Comparison of ENCODE assay signal across 13 cellular contexts in genomic region chr5:172898513-172899369, GRCh38.
DNase-seq lines count a peak whose midpoint lies in the region; ATAC-seq and TF ChIP-seq lines count a peak whose summit lies in the region.
"Had no signal": no experiment of that assay in that cellular context is flagged by ENCODE, and none has a peak within 500 bp of the region (broad histone marks: within the 10 kb centered on the region; RNA-seq: fewer than 3 reads in every experiment).

No MANE protein-coding gene starts in this region.

- WGBS in SK-N-SH (ENCODE audit: low lambda C conversion rate), result 97% methylated on average over 10 of the region's 10 CpGs
- 88 to 95% methylated on average over 10 of the region's 10 CpGs for WGBS in testis, 2 donors

- no peaks in the 10 kb centered on the region for H3K9me3 Mint-ChIP-seq in effector memory CD8-positive, alpha-beta T cell

- ATAC-seq in SK-N-SH treated with all-trans-retinoic acid at 6 μM for 48 hours (no peak), HG03196 (IDR thresholded peaks at IDR 0.05; ENCODE audit: unreplicated experiment) (no peak)
- ATAC-seq in effector memory CD8-positive, alpha-beta T cell (replicated peaks), result no peak

- H3K36me3 ChIP-seq in SK-N-SH (replicated peaks in 1 of 2; ENCODE audit: control insufficient read depth in 1 of 2, insufficient read depth in 2 of 2, low read length in 1 of 2) (peaks cover 0 to 9% of the 10 kb centered on the region in 2 experiments), muscle layer of duodenum (ENCODE audit: control insufficient read depth in 1 of 2, insufficient read depth in 2 of 2, low read length in 2 of 2) (peaks cover 0 to 8% of the 10 kb centered on the region in 2 donors), testis (ENCODE audit: low read depth, missing control alignments) (no peaks in the 10 kb centered on the region)
- H3K36me3 ChIP-seq: WERI-Rb-1 had no signal

- H3K27me3 Mint-ChIP-seq in effector memory CD8-positive, alpha-beta T cell, result no peaks in the 10 kb centered on the region

- TF ChIP-seq CTCF in SK-N-SH (IDR thresholded peaks at IDR 0.05) (no peak), testis (IDR thresholded peaks at IDR 0.05) (no peak)

- CTCF ChIA-PET in SK-N-SH (lab: Yijun Ruan, JAX), result interaction anchor here (0.9 to 2.0 kb wide), 4 partner anchors 34 to 184 kb away, joined by 3 to 6 read pairs (median 3); partner anchors contain the start of gene DUSP1

- peak overlapping the region; percentile 77 to 95 for H3K27ac Mint-ChIP-seq in effector memory CD8-positive, alpha-beta T cell

- peaks cover 8% of the 10 kb centered on the region for H3K36me3 Mint-ChIP-seq in effector memory CD8-positive, alpha-beta T cell (ENCODE audit: insufficient read depth)

- H3K4me1 ChIP-seq in SK-N-SH (ENCODE audit: control insufficient read depth in 1 of 2, insufficient read depth in 2 of 2, low read depth in 1 of 2, low read length in 1 of 2), result peaks cover 14 to 50% of the 10 kb centered on the region in 2 experiments; a peak in 3 of 4 replicates
- peaks cover 14 to 17% of the 10 kb centered on the region in 2 donors for H3K4me1 ChIP-seq in muscle layer of duodenum (ENCODE audit: control insufficient read depth in 1 of 2, insufficient read depth in 2 of 2, low read length in 2 of 2)
- peaks cover 50% of the 10 kb centered on the region for H3K4me1 ChIP-seq in testis

- peaks cover 10 to 20% of the 10 kb centered on the region in 2 donors for H3K4me1 Mint-ChIP-seq in effector memory CD8-positive, alpha-beta T cell (ENCODE audit: low read depth in 2 of 2)

- H3K9me2 ChIP-seq in SK-N-SH, result no peaks in the 10 kb centered on the region

- intact Hi-C loops in testis (cut with DNase I; ENCODE audit: low total_unique reads), result no loop called here

- peak overlapping the region in 1 of 2 experiments; percentile 100; a peak in 2 of 4 replicates for H3K27ac ChIP-seq in SK-N-SH (ENCODE audit: low read depth in 2 of 2, low read length in 1 of 2)
- H3K27ac ChIP-seq in muscle layer of duodenum (ENCODE audit: low read length), result peak overlapping the region; percentile 99
- peak overlapping the region; percentile 78 to 92 for H3K27ac ChIP-seq in testis
- H3K27ac ChIP-seq: 22Rv1, WERI-Rb-1 had no signal

- no peaks in the 10 kb centered on the region for H4K20me1 ChIP-seq in SK-N-SH (ENCODE audit: insufficient read depth)

- H2AFZ ChIP-seq in SK-N-SH (ENCODE audit: low read depth), result no peak overlapping the region

- no peaks in the 10 kb centered on the region for H3K9me3 ChIP-seq in SK-N-SH
- no peaks in the 10 kb centered on the region for H3K9me3 ChIP-seq in muscle layer of duodenum (ENCODE audit: control insufficient read depth in 1 of 2, low read length in 2 of 2)
- H3K9me3 ChIP-seq in testis, result no peaks in the 10 kb centered on the region

- H3K27me3 ChIP-seq in SK-N-SH (ENCODE audit: insufficient read depth) (no peaks in the 10 kb centered on the region), muscle layer of duodenum (ENCODE audit: low read depth, low read length) (no peaks in the 10 kb centered on the region), testis (no peaks in the 10 kb centered on the region)

- peak overlapping the region; percentile 67 for H3K4me2 ChIP-seq in SK-N-SH

- no peak for DNase-seq in SK-N-SH
- DNase-seq in effector memory CD8-positive, alpha-beta T cell, result no peak
- no peak for DNase-seq in testis
- DNase-seq in amygdala (lab: John Stamatoyannopoulos, UW), result no peak
- DNase-seq in HPDE6-E6E7 (ENCODE audit: extremely low spot score), result no peak
- DNase-seq: DND-41; effector CD8-positive, alpha-beta T cell; NCI-H187 had no signal

- TF ChIP-seq EP300 in SK-N-SH (IDR thresholded peaks at IDR 0.05; ENCODE audit: borderline replicate concordance in 1 of 2, low read depth in 1 of 2, low read length in 1 of 2), result no peak

- TF ChIP-seq POLR2A in testis (IDR thresholded peaks at IDR 0.05), result no peak

- peaks cover 25% of the 10 kb centered on the region; the same call in 1 of the 2 replicates for H3K79me2 ChIP-seq in SK-N-SH (ENCODE audit: insufficient read depth)

- H3K9ac ChIP-seq in SK-N-SH, result peak overlapping the region; percentile 81

- no peak for TF ChIP-seq RAD21 in SK-N-SH (IDR thresholded peaks at IDR 0.05; ENCODE audit: low read length)

- no peak overlapping the region for H3K4me3 Mint-ChIP-seq in effector memory CD8-positive, alpha-beta T cell

- H3K4me3 ChIP-seq in SK-N-SH (ENCODE audit: low read depth in 2 of 2, low read length in 1 of 2) (no peak overlapping the region), muscle layer of duodenum (ENCODE audit: low read depth in 1 of 2, low read length in 2 of 2) (peak overlapping the region in 1 of 2 donors; percentile 42), testis (no peak overlapping the region)

- peaks cover 44% of the 10 kb centered on the region for H3F3A ChIP-seq in SK-N-SH (replicated peaks; ENCODE audit: insufficient read depth)

- POLR2A ChIA-PET in SK-N-SH (lab: Yijun Ruan, JAX), result interaction anchor here (0.6 to 1.2 kb wide), 2 partner anchors 12 to 34 kb away, joined by 3 read pairs; no protein-coding TSS in a partner anchor

TF ChIP-seq in SK-N-SH, 30 proteins besides CTCF, POLR2A, EP300 and RAD21:
- no peak for TF ChIP-seq TEAD4 (IDR thresholded peaks at IDR 0.05; ENCODE audit: borderline replicate concordance, insufficient read depth)
- TF ChIP-seq TAF1 (IDR thresholded peaks at IDR 0.05; ENCODE audit: borderline replicate concordance, low read depth, low read length), result no peak
- no peak for TF ChIP-seq YY1 (IDR thresholded peaks at IDR 0.05; ENCODE audit: low read depth)

TF ChIP-seq in SK-N-SH treated with all-trans-retinoic acid at 6 μM for 48 hours, 23 proteins besides CTCF, POLR2A, EP300 and RAD21:
- TF ChIP-seq POU6F1 (CRISPR knock-in tag; IDR thresholded peaks at IDR 0.05; ENCODE audit: borderline replicate concordance, low read depth), result no peak
TF ChIP-seq in SK-N-SH treated with all-trans-retinoic acid at 6 μM for 48 hours: peak in this region for 0.
